ENCODE assay signal across 8 cellular contexts in the genomic region with DNA sequence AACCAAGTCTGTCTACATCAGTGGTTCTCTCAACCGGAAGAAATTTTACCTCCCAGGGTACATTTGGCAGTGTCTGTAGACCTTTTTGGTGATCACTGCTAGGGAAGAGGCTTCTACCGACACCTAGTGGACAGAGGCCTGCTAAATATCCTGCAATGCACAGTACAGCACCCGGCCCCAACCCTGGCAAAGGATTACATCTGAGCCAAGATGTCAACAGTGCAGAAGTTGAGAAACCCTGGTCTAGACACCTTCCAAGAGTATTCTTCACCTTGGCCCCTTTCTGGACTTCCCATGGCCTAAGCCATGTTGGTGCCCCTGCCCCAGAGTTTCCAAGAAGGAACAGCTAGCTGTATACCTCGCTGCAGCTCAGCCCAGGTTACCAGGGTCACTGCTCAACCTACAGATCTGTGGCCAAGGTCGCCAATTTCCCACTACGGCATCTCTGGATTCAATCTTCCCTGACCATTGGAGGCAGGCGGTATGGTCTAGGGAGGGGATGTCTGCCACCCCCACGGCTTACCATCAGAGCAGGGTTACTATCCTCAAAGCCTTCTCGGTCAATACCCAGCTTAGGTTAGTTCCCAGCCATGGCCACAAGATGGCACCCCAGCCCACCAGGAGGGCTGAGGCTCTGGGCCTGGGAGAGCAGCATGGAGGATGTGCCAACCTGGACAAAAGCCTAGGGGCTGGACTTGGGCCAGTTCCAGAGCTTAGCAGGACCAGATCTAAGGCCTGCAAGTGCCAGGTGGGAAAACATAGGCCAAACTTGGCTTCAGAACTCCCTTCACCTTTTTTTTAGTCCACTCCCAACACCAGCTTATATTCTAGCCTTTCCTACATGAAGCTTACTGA.
DNase-seq lines count a peak whose midpoint lies in the region; ATAC-seq and TF ChIP-seq lines count a peak whose summit lies in the region.

No MANE protein-coding gene starts in this region.

- H3K9me3 Mint-ChIP-seq in memory B cell = no peaks in the 10 kb centered on the region

- H3K27me3 ChIP-seq in HL-60 (ENCODE audit: insufficient read depth, poor library complexity, severe bottlenecking) = peaks cover 15% of the 10 kb centered on the region

- H3K36me3 Mint-ChIP-seq in memory B cell = no peaks in the 10 kb centered on the region

- peak; percentile 79 for TF ChIP-seq CTCF in HL-60 (IDR thresholded peaks at IDR 0.05; ENCODE audit: insufficient read depth, low read length)

- H3K4me3 Mint-ChIP-seq in memory B cell = no peak overlapping the region

- ATAC-seq in GM19467 (IDR thresholded peaks at IDR 0.05; ENCODE audit: unreplicated experiment) (peak; percentile 70), memory B cell (ENCODE audit: low read depth) (peak; percentile 70)

- no peak overlapping the region for H3K27ac ChIP-seq in HL-60 (replicated peaks)

- DNase-seq in CMK (ENCODE audit: low read depth) (peak; percentile 9), HL-60 (ENCODE audit: low read depth in 1 of 2, low spot score in 1 of 2) (peak in 1 of 2 experiments; percentile 62), NCI-H748 treated with DMSO at 0.1 percent for 48 hours (lab: John Stamatoyannopoulos, UW) (peak; percentile 81), memory B cell (ENCODE audit: low spot score in 2 of 2) (peak; percentile 41 to 55)
- peak; percentile 27 to 38 for DNase-seq in activated CD4-positive, alpha-beta T cell treated with anti-CD3 and anti-CD28 coated beads, Interleukin-2, amount 50 U/mL, for 24 hours (ENCODE audit: low read depth in 1 of 2, low spot score in 1 of 2)
- DNase-seq in effector CD4-positive, alpha-beta T cell = peak; percentile 15
- peak; percentile 42 for DNase-seq in stimulated activated CD8-positive, alpha-beta memory T cell treated with anti-CD3 and anti-CD28 coated beads, Interleukin-4, amount 100 ng/mL, for 24 hours (ENCODE audit: low read depth)

- peaks cover 4% of the 10 kb centered on the region for H3K4me1 Mint-ChIP-seq in memory B cell

- no peak overlapping the region for H3K4me3 ChIP-seq in HL-60 (replicated peaks; ENCODE audit: insufficient read depth, low read length)

- no peak overlapping the region for H3K27ac Mint-ChIP-seq in memory B cell

- peaks cover 22% of the 10 kb centered on the region for H3K27me3 Mint-ChIP-seq in memory B cell
